Comparison of ENCODE assay signal across 15 cellular contexts in genomic region chr6:79188885-79189505, GRCh38.
"Had no signal": no experiment of that assay in that cellular context is flagged by ENCODE, and none has a peak within 500 bp of the region (broad histone marks: within the 10 kb centered on the region; RNA-seq: fewer than 3 reads in every experiment).

No MANE protein-coding gene starts in this region.

- ATAC-seq: activated CD8-positive, alpha-beta memory T cell treated with anti-CD3 and anti-CD28 coated beads, Interleukin-2, amount 10 ng/mL, durations not matched to agents 7 days and 5 days; gastrocnemius medialis; naive thymus-derived CD4-positive, alpha-beta T cell; sciatic nerve; stimulated activated naive B cell treated with anti-CD40 and anti-IgM and Interleukin-4, amounts not matched to agents 10 μg/mL and 1 μg/mL and 100 μg/mL, for 72 hours had no signal

- DNase-seq: activated CD4-positive, alpha-beta T cell treated with anti-CD3 and anti-CD28 coated beads, Interleukin-2, amount 50 U/mL, for 4 hours; activated CD4-positive, CD25-positive, alpha-beta regulatory T cell treated with anti-CD3 and anti-CD28 coated beads, Interleukin-2, amount 50 U/mL, for 72 hours; activated CD8-positive, alpha-beta memory T cell treated with anti-CD3 and anti-CD28 coated beads, Interleukin-2, amount 10 ng/mL, durations not matched to agents 7 days and 5 days; activated effector memory CD4-positive, alpha-beta T cell treated with Interleukin-2 at 50 U/mL for 16 hours; activated T-cell treated with anti-CD3 and anti-CD28 coated beads, Interleukin-2, amount 50 U/mL, for 24 hours; amniotic stem cell; esophagus squamous epithelium; gastrocnemius medialis; naive thymus-derived CD4-positive, alpha-beta T cell; spleen; stimulated activated CD4-positive, alpha-beta T cell treated with anti-CD3 and anti-CD28 coated beads, Interleukin-2, amount 100 ng/mL, for 24 hours; stimulated activated naive B cell treated with anti-CD40 and anti-IgM and Interleukin-4, amounts not matched to agents 10 μg/mL and 1 μg/mL and 100 μg/mL, for 72 hours; SW 1271 had no signal

- H3K27ac ChIP-seq: breast epithelium, esophagus squamous epithelium, gastrocnemius medialis, spleen had no signal

- H3K27me3 ChIP-seq: breast epithelium, esophagus squamous epithelium, gastrocnemius medialis, spleen had no signal

- H3K9me3 ChIP-seq: breast epithelium, gastrocnemius medialis had no signal

- H3K36me3 ChIP-seq: breast epithelium, esophagus squamous epithelium, gastrocnemius medialis, spleen had no signal

- H3K4me1 ChIP-seq: breast epithelium, spleen had no signal

- H3K4me3 ChIP-seq: breast epithelium, esophagus squamous epithelium, gastrocnemius medialis, spleen had no signal
